11 cellular contexts compared by ENCODE assay signal in the genomic region with DNA sequence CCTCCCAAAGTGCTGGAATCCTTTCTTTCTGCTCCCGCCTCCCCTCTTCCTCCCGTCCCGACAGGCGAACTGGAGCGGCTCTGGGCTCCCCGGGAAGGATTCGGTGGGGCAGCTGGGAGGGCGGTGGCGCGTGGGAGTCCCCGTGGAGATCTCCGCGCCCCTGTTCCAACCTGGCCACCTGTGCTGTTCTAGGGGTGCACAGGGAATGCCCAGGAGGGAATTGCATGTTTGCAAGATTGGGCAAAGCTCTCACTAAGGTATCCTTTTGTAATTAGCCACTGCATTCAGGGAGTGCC. TPM values are rescaled to one million over a fixed set of nuclear protein-coding genes. Genes with fewer than 3 reads are reported as not detected.
DNase-seq lines count a peak whose midpoint lies in the region; ATAC-seq and TF ChIP-seq lines count a peak whose summit lies in the region.
"Had no signal": no experiment of that assay in that cellular context is flagged by ENCODE, and none has a peak within 500 bp of the region (broad histone marks: within the 10 kb centered on the region; RNA-seq: fewer than 3 reads in every experiment).

No MANE protein-coding gene starts in this region.

- peaks cover 19% of the 10 kb centered on the region for H3K4me1 Mint-ChIP-seq in activated CD4-positive, alpha-beta T cell treated with anti-CD3 and anti-CD28 coated beads for 36 hours

- H3K79me2 ChIP-seq in PC-3 (ENCODE audit: low read length), result no peaks in the 10 kb centered on the region

- peak overlapping the region; percentile 12; the same call in 1 of the 2 replicates for H3K9ac ChIP-seq in PC-3 (ENCODE audit: low read length)

- peaks cover 8% of the 10 kb centered on the region for H3K36me3 Mint-ChIP-seq in activated CD4-positive, alpha-beta T cell treated with anti-CD3 and anti-CD28 coated beads for 36 hours (ENCODE audit: low read depth)

- TF ChIP-seq POLR2A in spleen (IDR thresholded peaks at IDR 0.05), result no peak

- no peaks in the 10 kb centered on the region for H3K9me3 ChIP-seq in PC-3 (ENCODE audit: low read length)
- no peaks in the 10 kb centered on the region for H3K9me3 ChIP-seq in spleen

- peak overlapping the region; percentile 57 for H3K4me3 Mint-ChIP-seq in activated CD4-positive, alpha-beta T cell treated with anti-CD3 and anti-CD28 coated beads for 36 hours

- H3K9me2 ChIP-seq in PC-3 (replicated peaks; ENCODE audit: low read length), result no peaks in the 10 kb centered on the region

- H3K27ac Mint-ChIP-seq in activated CD4-positive, alpha-beta T cell treated with anti-CD3 and anti-CD28 coated beads for 36 hours, result no peak overlapping the region

- no peak overlapping the region for H3K4me2 ChIP-seq in PC-3 (ENCODE audit: low read length)

- CTCF ChIA-PET in activated CD4-positive, alpha-beta T cell treated with anti-CD3 and anti-CD28 coated beads for 36 hours (lab: Charles Lee), result interaction anchor here (0.6 to 4.6 kb wide), 10 partner anchors 14 to 218 kb away, joined by 3 to 67 read pairs (median 4); no protein-coding TSS in a partner anchor
- CTCF ChIA-PET in PC-3 (lab: Charles Lee), result no interaction called here

- no peak for ATAC-seq in activated CD4-positive, alpha-beta T cell treated with anti-CD3 and anti-CD28 coated beads for 36 hours
- ATAC-seq in PC-3 (no peak), GM18517 (IDR thresholded peaks at IDR 0.05; ENCODE audit: unreplicated experiment) (no peak)

- H3K27me3 ChIP-seq in PC-3 (ENCODE audit: low read length) (no peaks in the 10 kb centered on the region), spleen (replicated peaks in 1 of 7) (peaks cover 0 to 4% (median 0%) of the 10 kb centered on the region in 7 donors)

- H4K20me1 ChIP-seq in PC-3 (ENCODE audit: low read length), result no peaks in the 10 kb centered on the region

- no peak overlapping the region for H2AFZ ChIP-seq in PC-3 (ENCODE audit: low read length)

- H3K4me1 ChIP-seq in PC-3 (ENCODE audit: insufficient read depth, low read length) (peaks cover 26% of the 10 kb centered on the region), spleen (peaks cover 0 to 38% (median 18%) of the 10 kb centered on the region in 6 donors)

- H3K27me3 Mint-ChIP-seq in activated CD4-positive, alpha-beta T cell treated with anti-CD3 and anti-CD28 coated beads for 36 hours, result no peaks in the 10 kb centered on the region

- H3K4me3 ChIP-seq in PC-3 (ENCODE audit: low read length) (no peak overlapping the region), spleen (peak overlapping the region in 3 of 8 donors; percentile 35 to 67 (median 41))

- TF ChIP-seq CTCF in PC-3 (conservative IDR thresholded peaks at IDR 0.05; ENCODE audit: low read depth, low read length) (no peak), spleen (IDR thresholded peaks at IDR 0.05 in 8 of 11, conservative IDR thresholded peaks at IDR 0.05 in 3 of 11) (no peak)

- H3K27ac ChIP-seq in PC-3 (ENCODE audit: low read length), result peak overlapping the region; percentile 43
- H3K27ac ChIP-seq in epithelial cell of prostate, result peak overlapping the region; percentile 63
- peak overlapping the region in 5 of 8 donors; percentile 81 to 92 (median 85) for H3K27ac ChIP-seq in spleen

- intact Hi-C loops in activated CD4-positive, alpha-beta T cell treated with anti-CD3 and anti-CD28 coated beads for 36 hours (cut with DNase I, micrococcal nuclease), result loop anchor here (2.0 to 5.0 kb wide), 4 partner anchors 39 to 146 kb away; a partner anchor contains a TSS
- intact Hi-C loops in PC-3 (cut with micrococcal nuclease) (no loop called here), spleen (cut with DNase I; ENCODE audit: low total_unique reads) (loop anchor here (5.0 kb wide), 1 partner anchor 39 kb away; no protein-coding TSS in a partner anchor)

- H3K9me3 Mint-ChIP-seq in activated CD4-positive, alpha-beta T cell treated with anti-CD3 and anti-CD28 coated beads for 36 hours (ENCODE audit: low read depth), result no peaks in the 10 kb centered on the region
- H3K9me3 Mint-ChIP-seq: immature natural killer cell had no signal

- POLR2A ChIA-PET in activated CD4-positive, alpha-beta T cell treated with anti-CD3 and anti-CD28 coated beads for 36 hours (lab: Charles Lee), result no interaction called here
- POLR2A ChIA-PET in PC-3 (lab: Charles Lee; ENCODE audit: unreplicated experiment), result interaction anchor here (0.7 kb wide), 1 partner anchor 61 kb away, joined by 3 read pairs; no protein-coding TSS in a partner anchor

- H3F3A ChIP-seq in PC-3 (ENCODE audit: low read length, unreplicated experiment), result no peaks in the 10 kb centered on the region

- 57 to 78% (median 75%) methylated on average over 6 to 13 of the region's 13 CpGs for WGBS in spleen, 5 donors

- no peaks in the 10 kb centered on the region for H3K36me3 ChIP-seq in PC-3 (ENCODE audit: low read depth, low read length)
- H3K36me3 ChIP-seq in spleen, result peaks cover 0 to 16% (median 0%) of the 10 kb centered on the region in 6 donors

- no peak for DNase-seq in activated CD4-positive, alpha-beta T cell treated with anti-CD3 and anti-CD28 coated beads for 36 hours
- DNase-seq in activated CD4-positive, alpha-beta T cell treated with anti-CD3 and anti-CD28 coated beads, Interleukin-2, amount 50 U/mL, for 1 hour, result no peak
- DNase-seq in PC-3 (no peak), epithelial cell of prostate (ENCODE audit: low read depth, low spot score) (no peak), spleen (no peak), NCI-H1417 (lab: John Stamatoyannopoulos, UW) (no peak)
- DNase-seq in stimulated activated naive CD4-positive, alpha-beta T cell treated with Interleukin-2 at 50 U/mL for 16 hours (lab: John Stamatoyannopoulos, UW), result no peak
- DNase-seq: GOT3, immature natural killer cell had no signal

- no TSS peak for BruUV-seq in PC-3 (replicated peaks; lab: Mats Ljungman, UMichigan)

RNA-seq across cellular contexts. Expression of a gene that starts 11.2 kb away (rescaled TPM):
- 10 to 100 TPM; 23.9 to 27.5 TPM for total RNA-seq in activated CD4-positive, alpha-beta T cell treated with anti-CD3 and anti-CD28 coated beads for 36 hours
- total RNA-seq in PC-3 (2014; rRNA removed) (23.4 and 23.8 TPM in 2 replicates), spleen (10 to 100 TPM; 28.7 to 35.3 (median 32.5) TPM)
- polyA plus RNA-seq in spleen, result 10 to 100 TPM in 1 of 3 donors, 1 to 10 TPM in 2; 6.4 to 10.3 (median 7.0) TPM

RNA-seq across cellular contexts. Expression of a gene that starts 44.2 kb away (rescaled TPM):
- total RNA-seq in activated CD4-positive, alpha-beta T cell treated with anti-CD3 and anti-CD28 coated beads for 36 hours, result 10 to 100 TPM; 48.8 to 61.7 TPM
- 51.8 and 57.7 TPM in 2 replicates for total RNA-seq in PC-3 (2014; rRNA removed)
- 10 to 100 TPM; 13.4 to 27.1 (median 22.5) TPM for total RNA-seq in spleen
- 10 to 100 TPM; 20.6 to 25.4 (median 24.8) TPM for polyA plus RNA-seq in spleen

RNA-seq across cellular contexts. Expression of a gene that starts 50.3 kb away (rescaled TPM):
- total RNA-seq in activated CD4-positive, alpha-beta T cell treated with anti-CD3 and anti-CD28 coated beads for 36 hours, result 10 to 100 TPM; 24.0 to 24.7 TPM
- total RNA-seq in PC-3 (2014; rRNA removed) (not detected in 2 replicates), spleen (1 to 10 TPM; 1.7 to 4.7 (median 2.2) TPM)
- 1 to 10 TPM; 4.0 to 6.7 (median 4.4) TPM for polyA plus RNA-seq in spleen
- total RNA-seq: A172 had no signal

Comparison
In these comparisons a context has a peak if more than half of its experiments do, and no peak if none do; other contexts are left out.
1. RNA of a gene that starts 50.3 kb away (total RNA-seq): 24.0 to 24.7 TPM in activated CD4-positive, alpha-beta T cell treated with anti-CD3 and anti-CD28 coated beads for 36 hours; 1.7 to 4.7 TPM in spleen and not detected in PC-3; every median in the first group is over 4 times any median in the second.
2. Peak in every context shown above with its lines, with median percentiles within 50 percentile points of each other: H3K27ac ChIP-seq.